ENCODE assay signal across 1 cellular context in the genomic region with DNA sequence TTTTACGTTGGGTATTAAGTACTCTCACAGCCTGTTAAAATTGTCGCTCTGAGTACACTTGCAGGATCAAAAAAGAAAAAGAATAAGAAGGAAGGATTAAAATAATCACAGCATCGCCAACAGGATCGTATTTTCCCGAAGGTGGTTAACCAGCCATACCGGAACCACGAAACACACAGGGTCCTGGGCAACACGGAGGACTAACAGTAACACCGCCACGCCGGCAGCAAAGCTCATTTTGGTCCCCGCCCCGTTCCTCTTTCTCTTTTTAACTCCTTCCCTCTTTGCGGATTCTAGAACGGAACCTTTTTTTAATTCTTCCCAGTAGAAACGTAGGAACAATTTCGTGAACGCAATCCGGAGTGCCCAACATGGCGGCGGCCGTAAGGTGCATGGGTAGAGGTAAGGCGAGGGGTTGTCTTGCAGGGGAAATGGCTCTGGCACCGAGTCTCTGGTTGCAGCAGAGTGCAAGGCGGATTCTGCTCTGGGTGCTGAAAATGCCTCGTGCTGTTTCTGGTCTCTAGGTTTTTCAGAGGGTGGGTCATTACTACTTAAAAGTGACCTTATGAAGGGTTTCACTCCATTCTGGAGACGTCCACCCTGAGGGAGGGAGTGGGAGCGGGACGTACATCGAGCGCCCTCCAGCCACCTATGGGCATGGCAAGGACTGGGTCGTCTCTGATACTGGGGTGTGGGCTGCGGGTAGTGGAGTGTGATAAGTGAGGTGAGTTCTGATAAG.
A peak's percentile ranks its signal among the peaks of the same experiment; 100 is the strongest.
TF ChIP-seq lines count a peak whose summit lies in the region.

A gene (plus strand): TSS at position 353 of the 739 bp plus-strand sequence. CDS start 19 bp downstream, at position 372.

TF ChIP-seq in HepG2, 621 proteins besides CTCF, POLR2A, EP300 and RAD21 (continued from another document and continues in another):
- TF ChIP-seq, protein P1, sequence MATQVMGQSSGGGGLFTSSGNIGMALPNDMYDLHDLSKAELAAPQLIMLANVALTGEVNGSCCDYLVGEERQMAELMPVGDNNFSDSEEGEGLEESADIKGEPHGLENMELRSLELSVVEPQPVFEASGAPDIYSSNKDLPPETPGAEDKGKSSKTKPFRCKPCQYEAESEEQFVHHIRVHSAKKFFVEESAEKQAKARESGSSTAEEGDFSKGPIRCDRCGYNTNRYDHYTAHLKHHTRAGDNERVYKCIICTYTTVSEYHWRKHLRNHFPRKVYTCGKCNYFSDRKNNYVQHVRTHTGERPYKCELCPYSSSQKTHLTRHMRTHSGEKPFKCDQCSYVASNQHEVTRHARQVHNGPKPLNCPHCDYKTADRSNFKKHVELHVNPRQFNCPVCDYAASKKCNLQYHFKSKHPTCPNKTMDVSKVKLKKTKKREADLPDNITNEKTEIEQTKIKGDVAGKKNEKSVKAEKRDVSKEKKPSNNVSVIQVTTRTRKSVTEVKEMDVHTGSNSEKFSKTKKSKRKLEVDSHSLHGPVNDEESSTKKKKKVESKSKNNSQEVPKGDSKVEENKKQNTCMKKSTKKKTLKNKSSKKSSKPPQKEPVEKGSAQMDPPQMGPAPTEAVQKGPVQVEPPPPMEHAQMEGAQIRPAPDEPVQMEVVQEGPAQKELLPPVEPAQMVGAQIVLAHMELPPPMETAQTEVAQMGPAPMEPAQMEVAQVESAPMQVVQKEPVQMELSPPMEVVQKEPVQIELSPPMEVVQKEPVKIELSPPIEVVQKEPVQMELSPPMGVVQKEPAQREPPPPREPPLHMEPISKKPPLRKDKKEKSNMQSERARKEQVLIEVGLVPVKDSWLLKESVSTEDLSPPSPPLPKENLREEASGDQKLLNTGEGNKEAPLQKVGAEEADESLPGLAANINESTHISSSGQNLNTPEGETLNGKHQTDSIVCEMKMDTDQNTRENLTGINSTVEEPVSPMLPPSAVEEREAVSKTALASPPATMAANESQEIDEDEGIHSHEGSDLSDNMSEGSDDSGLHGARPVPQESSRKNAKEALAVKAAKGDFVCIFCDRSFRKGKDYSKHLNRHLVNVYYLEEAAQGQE (IDR thresholded peaks at IDR 0.05; ENCODE audit: borderline replicate concordance in 1 of 2, low read depth in 1 of 2, low read length in 2 of 2): 0 out of 4 replicates have a peak, but pooled peaks of 1 of the 2 experiments have one; percentile 65
- TF ChIP-seq ZNF256 (CRISPR knock-in tag; conservative IDR thresholded peaks at IDR 0.05) (no peak), ZSCAN12 (CRISPR knock-in tag; IDR thresholded peaks at IDR 0.05) (no peak), MTA1 (CRISPR knock-in tag; IDR thresholded peaks at IDR 0.05; ENCODE audit: borderline replicate concordance) (0 out of 2 replicates have a peak, but pooled peaks have one; percentile 41), MATR3 (CRISPR knock-in tag; IDR thresholded peaks at IDR 0.05) (no peak), ZSCAN25 (CRISPR knock-in tag; IDR thresholded peaks at IDR 0.05) (no peak; the same call in none of the 2 replicates), SOX13 (IDR thresholded peaks at IDR 0.05) (0 out of 2 replicates have a peak, but pooled peaks have one; percentile 22), SOX13 (CRISPR knock-in tag; conservative IDR thresholded peaks at IDR 0.05 in 1 of 2, IDR thresholded peaks at IDR 0.05 in 1 of 2) (no peak; a peak in 1 of 4 replicates), ZNF629 (CRISPR knock-in tag; conservative IDR thresholded peaks at IDR 0.05) (peak; percentile 32; the same call in 1 of the 2 replicates), SYNCRIP (IDR thresholded peaks at IDR 0.05; ENCODE audit: insufficient read depth, low read depth, low read length) (no peak), GLI4 (CRISPR knock-in tag; IDR thresholded peaks at IDR 0.05; ENCODE audit: borderline replicate concordance) (peak; percentile 77; the same call in 1 of the 2 replicates), CHD2 (IDR thresholded peaks at IDR 0.05; ENCODE audit: low read depth, low read length) (no peak), CCDC6 (CRISPR knock-in tag; IDR thresholded peaks at IDR 0.05) (peak; percentile 93), NAIF1 (CRISPR knock-in tag; IDR thresholded peaks at IDR 0.05; ENCODE audit: borderline replicate concordance) (peak; percentile 94), ZNF230 (CRISPR knock-in tag; IDR thresholded peaks at IDR 0.05) (peak; percentile 65; the same call in 1 of the 2 replicates), TCF7 (IDR thresholded peaks at IDR 0.05; ENCODE audit: low read depth) (no peak), HDAC6 (IDR thresholded peaks at IDR 0.05; ENCODE audit: low read depth, low read length) (no peak), GABPB1 (CRISPR knock-in tag; IDR thresholded peaks at IDR 0.05) (peak; percentile 94), IRX3 (CRISPR knock-in tag; IDR thresholded peaks at IDR 0.05; ENCODE audit: borderline replicate concordance, low read depth) (0 out of 2 replicates have a peak, but pooled peaks have one; percentile 52), NONO (IDR thresholded peaks at IDR 0.05) (no peak), NONO (CRISPR knock-in tag; conservative IDR thresholded peaks at IDR 0.05) (peak; percentile 79), TARDBP (CRISPR knock-in tag; IDR thresholded peaks at IDR 0.05) (peak; percentile 93)
- TF ChIP-seq, protein P2, sequence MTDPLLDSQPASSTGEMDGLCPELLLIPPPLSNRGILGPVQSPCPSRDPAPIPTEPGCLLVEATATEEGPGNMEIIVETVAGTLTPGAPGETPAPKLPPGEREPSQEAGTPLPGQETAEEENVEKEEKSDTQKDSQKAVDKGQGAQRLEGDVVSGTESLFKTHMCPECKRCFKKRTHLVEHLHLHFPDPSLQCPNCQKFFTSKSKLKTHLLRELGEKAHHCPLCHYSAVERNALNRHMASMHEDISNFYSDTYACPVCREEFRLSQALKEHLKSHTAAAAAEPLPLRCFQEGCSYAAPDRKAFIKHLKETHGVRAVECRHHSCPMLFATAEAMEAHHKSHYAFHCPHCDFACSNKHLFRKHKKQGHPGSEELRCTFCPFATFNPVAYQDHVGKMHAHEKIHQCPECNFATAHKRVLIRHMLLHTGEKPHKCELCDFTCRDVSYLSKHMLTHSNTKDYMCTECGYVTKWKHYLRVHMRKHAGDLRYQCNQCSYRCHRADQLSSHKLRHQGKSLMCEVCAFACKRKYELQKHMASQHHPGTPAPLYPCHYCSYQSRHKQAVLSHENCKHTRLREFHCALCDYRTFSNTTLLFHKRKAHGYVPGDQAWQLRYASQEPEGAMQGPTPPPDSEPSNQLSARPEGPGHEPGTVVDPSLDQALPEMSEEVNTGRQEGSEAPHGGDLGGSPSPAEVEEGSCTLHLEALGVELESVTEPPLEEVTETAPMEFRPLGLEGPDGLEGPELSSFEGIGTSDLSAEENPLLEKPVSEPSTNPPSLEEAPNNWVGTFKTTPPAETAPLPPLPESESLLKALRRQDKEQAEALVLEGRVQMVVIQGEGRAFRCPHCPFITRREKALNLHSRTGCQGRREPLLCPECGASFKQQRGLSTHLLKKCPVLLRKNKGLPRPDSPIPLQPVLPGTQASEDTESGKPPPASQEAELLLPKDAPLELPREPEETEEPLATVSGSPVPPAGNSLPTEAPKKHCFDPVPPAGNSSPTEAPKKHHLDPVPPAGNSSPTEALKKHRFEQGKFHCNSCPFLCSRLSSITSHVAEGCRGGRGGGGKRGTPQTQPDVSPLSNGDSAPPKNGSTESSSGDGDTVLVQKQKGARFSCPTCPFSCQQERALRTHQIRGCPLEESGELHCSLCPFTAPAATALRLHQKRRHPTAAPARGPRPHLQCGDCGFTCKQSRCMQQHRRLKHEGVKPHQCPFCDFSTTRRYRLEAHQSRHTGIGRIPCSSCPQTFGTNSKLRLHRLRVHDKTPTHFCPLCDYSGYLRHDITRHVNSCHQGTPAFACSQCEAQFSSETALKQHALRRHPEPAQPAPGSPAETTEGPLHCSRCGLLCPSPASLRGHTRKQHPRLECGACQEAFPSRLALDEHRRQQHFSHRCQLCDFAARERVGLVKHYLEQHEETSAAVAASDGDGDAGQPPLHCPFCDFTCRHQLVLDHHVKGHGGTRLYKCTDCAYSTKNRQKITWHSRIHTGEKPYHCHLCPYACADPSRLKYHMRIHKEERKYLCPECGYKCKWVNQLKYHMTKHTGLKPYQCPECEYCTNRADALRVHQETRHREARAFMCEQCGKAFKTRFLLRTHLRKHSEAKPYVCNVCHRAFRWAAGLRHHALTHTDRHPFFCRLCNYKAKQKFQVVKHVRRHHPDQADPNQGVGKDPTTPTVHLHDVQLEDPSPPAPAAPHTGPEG (CRISPR knock-in tag; IDR thresholded peaks at IDR 0.05): no peak
- TF ChIP-seq, protein P3, sequence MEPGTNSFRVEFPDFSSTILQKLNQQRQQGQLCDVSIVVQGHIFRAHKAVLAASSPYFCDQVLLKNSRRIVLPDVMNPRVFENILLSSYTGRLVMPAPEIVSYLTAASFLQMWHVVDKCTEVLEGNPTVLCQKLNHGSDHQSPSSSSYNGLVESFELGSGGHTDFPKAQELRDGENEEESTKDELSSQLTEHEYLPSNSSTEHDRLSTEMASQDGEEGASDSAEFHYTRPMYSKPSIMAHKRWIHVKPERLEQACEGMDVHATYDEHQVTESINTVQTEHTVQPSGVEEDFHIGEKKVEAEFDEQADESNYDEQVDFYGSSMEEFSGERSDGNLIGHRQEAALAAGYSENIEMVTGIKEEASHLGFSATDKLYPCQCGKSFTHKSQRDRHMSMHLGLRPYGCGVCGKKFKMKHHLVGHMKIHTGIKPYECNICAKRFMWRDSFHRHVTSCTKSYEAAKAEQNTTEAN (CRISPR knock-in tag; conservative IDR thresholded peaks at IDR 0.05): peak; percentile 76
- TF ChIP-seq, protein P4, sequence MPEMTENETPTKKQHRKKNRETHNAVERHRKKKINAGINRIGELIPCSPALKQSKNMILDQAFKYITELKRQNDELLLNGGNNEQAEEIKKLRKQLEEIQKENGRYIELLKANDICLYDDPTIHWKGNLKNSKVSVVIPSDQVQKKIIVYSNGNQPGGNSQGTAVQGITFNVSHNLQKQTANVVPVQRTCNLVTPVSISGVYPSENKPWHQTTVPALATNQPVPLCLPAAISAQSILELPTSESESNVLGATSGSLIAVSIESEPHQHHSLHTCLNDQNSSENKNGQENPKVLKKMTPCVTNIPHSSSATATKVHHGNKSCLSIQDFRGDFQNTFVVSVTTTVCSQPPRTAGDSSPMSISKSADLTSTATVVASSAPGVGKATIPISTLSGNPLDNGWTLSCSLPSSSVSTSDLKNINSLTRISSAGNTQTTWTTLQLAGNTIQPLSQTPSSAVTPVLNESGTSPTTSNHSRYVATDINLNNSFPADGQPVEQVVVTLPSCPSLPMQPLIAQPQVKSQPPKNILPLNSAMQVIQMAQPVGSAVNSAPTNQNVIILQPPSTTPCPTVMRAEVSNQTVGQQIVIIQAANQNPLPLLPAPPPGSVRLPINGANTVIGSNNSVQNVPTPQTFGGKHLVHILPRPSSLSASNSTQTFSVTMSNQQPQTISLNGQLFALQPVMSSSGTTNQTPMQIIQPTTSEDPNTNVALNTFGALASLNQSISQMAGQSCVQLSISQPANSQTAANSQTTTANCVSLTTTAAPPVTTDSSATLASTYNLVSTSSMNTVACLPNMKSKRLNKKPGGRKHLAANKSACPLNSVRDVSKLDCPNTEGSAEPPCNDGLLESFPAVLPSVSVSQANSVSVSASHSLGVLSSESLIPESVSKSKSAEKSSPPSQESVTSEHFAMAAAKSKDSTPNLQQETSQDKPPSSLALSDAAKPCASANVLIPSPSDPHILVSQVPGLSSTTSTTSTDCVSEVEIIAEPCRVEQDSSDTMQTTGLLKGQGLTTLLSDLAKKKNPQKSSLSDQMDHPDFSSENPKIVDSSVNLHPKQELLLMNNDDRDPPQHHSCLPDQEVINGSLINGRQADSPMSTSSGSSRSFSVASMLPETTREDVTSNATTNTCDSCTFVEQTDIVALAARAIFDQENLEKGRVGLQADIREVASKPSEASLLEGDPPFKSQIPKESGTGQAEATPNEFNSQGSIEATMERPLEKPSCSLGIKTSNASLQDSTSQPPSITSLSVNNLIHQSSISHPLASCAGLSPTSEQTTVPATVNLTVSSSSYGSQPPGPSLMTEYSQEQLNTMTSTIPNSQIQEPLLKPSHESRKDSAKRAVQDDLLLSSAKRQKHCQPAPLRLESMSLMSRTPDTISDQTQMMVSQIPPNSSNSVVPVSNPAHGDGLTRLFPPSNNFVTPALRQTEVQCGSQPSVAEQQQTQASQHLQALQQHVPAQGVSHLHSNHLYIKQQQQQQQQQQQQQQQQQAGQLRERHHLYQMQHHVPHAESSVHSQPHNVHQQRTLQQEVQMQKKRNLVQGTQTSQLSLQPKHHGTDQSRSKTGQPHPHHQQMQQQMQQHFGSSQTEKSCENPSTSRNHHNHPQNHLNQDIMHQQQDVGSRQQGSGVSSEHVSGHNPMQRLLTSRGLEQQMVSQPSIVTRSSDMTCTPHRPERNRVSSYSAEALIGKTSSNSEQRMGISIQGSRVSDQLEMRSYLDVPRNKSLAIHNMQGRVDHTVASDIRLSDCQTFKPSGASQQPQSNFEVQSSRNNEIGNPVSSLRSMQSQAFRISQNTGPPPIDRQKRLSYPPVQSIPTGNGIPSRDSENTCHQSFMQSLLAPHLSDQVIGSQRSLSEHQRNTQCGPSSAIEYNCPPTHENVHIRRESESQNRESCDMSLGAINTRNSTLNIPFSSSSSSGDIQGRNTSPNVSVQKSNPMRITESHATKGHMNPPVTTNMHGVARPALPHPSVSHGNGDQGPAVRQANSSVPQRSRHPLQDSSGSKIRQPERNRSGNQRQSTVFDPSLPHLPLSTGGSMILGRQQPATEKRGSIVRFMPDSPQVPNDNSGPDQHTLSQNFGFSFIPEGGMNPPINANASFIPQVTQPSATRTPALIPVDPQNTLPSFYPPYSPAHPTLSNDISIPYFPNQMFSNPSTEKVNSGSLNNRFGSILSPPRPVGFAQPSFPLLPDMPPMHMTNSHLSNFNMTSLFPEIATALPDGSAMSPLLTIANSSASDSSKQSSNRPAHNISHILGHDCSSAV (CRISPR knock-in tag; IDR thresholded peaks at IDR 0.05; ENCODE audit: borderline replicate concordance): no peak
- TF ChIP-seq, protein P5, sequence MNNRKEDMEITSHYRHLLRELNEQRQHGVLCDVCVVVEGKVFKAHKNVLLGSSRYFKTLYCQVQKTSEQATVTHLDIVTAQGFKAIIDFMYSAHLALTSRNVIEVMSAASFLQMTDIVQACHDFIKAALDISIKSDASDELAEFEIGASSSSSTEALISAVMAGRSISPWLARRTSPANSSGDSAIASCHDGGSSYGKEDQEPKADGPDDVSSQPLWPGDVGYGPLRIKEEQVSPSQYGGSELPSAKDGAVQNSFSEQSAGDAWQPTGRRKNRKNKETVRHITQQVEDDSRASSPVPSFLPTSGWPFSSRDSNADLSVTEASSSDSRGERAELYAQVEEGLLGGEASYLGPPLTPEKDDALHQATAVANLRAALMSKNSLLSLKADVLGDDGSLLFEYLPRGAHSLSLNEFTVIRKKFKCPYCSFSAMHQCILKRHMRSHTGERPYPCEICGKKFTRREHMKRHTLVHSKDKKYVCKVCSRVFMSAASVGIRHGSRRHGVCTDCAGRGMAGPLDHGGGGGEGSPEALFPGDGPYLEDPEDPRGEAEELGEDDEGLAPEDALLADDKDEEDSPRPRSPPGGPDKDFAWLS (CRISPR knock-in tag; IDR thresholded peaks at IDR 0.05; ENCODE audit: borderline replicate concordance): no peak
- TF ChIP-seq, protein P6, sequence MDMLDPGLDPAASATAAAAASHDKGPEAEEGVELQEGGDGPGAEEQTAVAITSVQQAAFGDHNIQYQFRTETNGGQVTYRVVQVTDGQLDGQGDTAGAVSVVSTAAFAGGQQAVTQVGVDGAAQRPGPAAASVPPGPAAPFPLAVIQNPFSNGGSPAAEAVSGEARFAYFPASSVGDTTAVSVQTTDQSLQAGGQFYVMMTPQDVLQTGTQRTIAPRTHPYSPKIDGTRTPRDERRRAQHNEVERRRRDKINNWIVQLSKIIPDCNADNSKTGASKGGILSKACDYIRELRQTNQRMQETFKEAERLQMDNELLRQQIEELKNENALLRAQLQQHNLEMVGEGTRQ (IDR thresholded peaks at IDR 0.05; ENCODE audit: low read depth, low read length): no peak
- TF ChIP-seq, protein P6 (CRISPR knock-in tag; IDR thresholded peaks at IDR 0.05; ENCODE audit: borderline replicate concordance): no peak
